ENCODE assay signal across 18 cellular contexts in the genomic region with DNA sequence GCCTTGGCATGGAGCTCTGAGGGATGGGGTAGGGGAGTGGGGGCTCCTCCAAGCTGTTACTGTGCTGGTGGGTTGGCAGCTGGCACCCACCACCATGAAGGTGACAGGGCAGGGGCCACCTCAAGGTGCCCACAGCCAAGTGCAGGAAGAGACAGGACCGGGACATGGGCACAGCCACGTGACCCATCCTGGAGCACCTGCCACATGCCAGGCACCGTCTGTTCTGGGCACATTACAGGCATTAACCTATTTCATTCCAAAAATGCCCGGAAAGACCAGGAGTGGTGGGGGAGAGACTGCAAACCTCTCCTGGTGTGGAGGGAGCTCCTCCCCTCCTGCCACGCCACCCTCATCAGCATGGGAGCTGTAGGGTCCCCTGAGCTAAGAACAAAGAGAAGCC. TPM values are rescaled to one million over a fixed set of nuclear protein-coding genes. Genes with fewer than 3 reads are reported as not detected.
"Had no signal": no experiment of that assay in that cellular context is flagged by ENCODE, and none has a peak within 500 bp of the region (broad histone marks: within the 10 kb centered on the region; RNA-seq: fewer than 3 reads in every experiment).

No MANE protein-coding gene starts in this region.

- H3K27ac ChIP-seq: breast epithelium had no signal

- ATAC-seq: activated CD8-positive, alpha-beta T cell treated with anti-CD3 and anti-CD28 coated beads, Interleukin-2, amount 10 ng/mL, durations not matched to agents 7 days and 5 days; activated naive CD4-positive, alpha-beta T cell treated with anti-CD3 and anti-CD28 coated beads, Interleukin-2, amount 50 U/mL, for 72 hours; mucosa of descending colon; naive thymus-derived CD4-positive, alpha-beta T cell; stimulated activated naive CD8-positive, alpha-beta T cell treated with anti-CD3 and anti-CD28 coated beads, Interleukin-15, Interleukin-2, amounts not matched to agents 100 U/mL and 50 U/mL, for 24 hours had no signal

- H3K4me2 ChIP-seq: smooth muscle cell had no signal

- H3K4me1 ChIP-seq: breast epithelium had no signal

- FAIRE-seq: colon, endometrium, islet of Langerhans, TTC549 had no signal

- H3K9me3 ChIP-seq: breast epithelium, mucosa of descending colon had no signal

- DNase-seq: activated B cell treated with CpG ODN at 0.5 μM for 24 hours; activated CD4-positive, alpha-beta T cell treated with anti-CD3 and anti-CD28 coated beads for 48 hours; activated CD8-positive, alpha-beta memory T cell treated with anti-CD3 and anti-CD28 coated beads, Interleukin-2, amount 50 U/mL, for 4 hours; activated CD8-positive, alpha-beta T cell treated with anti-CD3 and anti-CD28 coated beads, Interleukin-2, amount 10 ng/mL, durations not matched to agents 7 days and 5 days; activated effector memory CD4-positive, alpha-beta T cell treated with anti-CD3 and anti-CD28 coated beads, Interleukin-2, amount 50 U/mL, for 16 hours; activated T-cell treated with anti-CD3 and anti-CD28 coated beads, Interleukin-2, amount 50 U/mL, for 48 hours; mammary epithelial cell; mucosa of descending colon; naive thymus-derived CD4-positive, alpha-beta T cell; stimulated activated naive CD8-positive, alpha-beta T cell treated with anti-CD3 and anti-CD28 coated beads, Interleukin-15, Interleukin-2, amounts not matched to agents 100 U/mL and 50 U/mL, for 24 hours; trophoblast cell had no signal

- H3K27me3 ChIP-seq: breast epithelium had no signal

- H3K36me3 ChIP-seq: breast epithelium had no signal

- H3K4me3 ChIP-seq: breast epithelium, mucosa of descending colon, smooth muscle cell had no signal

RNA-seq across cellular contexts. Expression of a gene that starts 56.7 kb away (rescaled TPM):
- total RNA-seq: activated CD8-positive, alpha-beta T cell treated with anti-CD3 and anti-CD28 coated beads, Interleukin-2, amount 10 ng/mL, durations not matched to agents 7 days and 5 days; smooth muscle cell had no signal
- polyA plus RNA-seq: naive thymus-derived CD4-positive, alpha-beta T cell; smooth muscle cell had no signal
